Comparison of ENCODE assay signal across 16 cellular contexts in the genomic region with DNA sequence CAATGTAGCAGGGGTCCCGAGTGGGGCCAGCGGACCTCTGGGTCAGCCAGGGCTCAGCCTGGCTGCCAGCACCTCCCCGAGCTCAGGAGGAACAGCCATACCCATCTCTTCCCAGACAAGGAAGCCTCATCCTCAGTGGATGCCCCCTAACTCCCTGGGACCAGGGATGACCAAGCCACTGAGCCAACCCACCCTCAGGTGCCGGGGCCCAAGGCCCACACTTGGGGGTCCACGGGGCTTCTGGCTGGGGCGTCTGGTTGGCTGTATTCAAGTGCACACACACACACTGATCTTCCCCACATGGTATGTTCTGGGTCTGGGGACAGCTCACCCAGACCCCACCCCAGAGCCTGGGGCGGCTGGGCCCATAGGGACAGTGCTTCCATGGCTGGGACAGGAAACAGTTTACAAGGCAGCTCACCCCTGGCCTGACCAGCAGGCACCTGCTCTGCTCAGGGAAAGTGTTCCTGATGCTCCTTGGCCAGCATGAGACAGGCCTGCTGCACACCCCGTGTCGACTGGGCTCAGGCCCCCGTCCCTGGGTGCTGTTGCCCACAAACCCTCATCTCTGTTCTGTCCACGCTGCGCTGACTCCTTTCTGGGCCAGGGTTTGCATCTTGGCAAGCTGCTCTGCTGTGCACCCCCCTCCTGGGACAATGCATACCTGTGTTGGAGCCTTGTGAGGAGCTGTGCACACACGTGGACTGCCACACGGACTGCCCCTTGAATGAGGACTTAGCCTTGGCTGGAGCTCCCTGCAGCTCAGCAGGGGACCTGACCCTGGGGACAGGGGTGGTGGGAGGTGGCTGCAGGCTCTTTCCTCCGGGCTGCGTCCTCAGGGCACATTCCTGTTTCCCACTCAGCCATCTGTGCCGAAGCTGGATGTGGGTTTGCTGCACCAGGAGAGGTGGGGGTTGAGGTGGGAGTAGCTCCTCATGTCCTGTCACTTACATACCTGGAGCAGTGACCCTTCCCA. TPM values are rescaled to one million over a fixed set of nuclear protein-coding genes. Genes with fewer than 3 reads are reported as not detected.
A peak's percentile ranks its signal among the peaks of the same experiment; 100 is the strongest.
DNase-seq lines count a peak whose midpoint lies in the region; ATAC-seq and TF ChIP-seq lines count a peak whose summit lies in the region.
"Had no signal": no experiment of that assay in that cellular context is flagged by ENCODE, and none has a peak within 500 bp of the region (broad histone marks: within the 10 kb centered on the region; RNA-seq: fewer than 3 reads in every experiment).

No MANE protein-coding gene starts in this region.

- H3K27ac ChIP-seq in heart right ventricle (peak overlapping the region in 6 of 10 donors; percentile 1 to 62 (median 49)), right cardiac atrium (ENCODE audit: low read length) (no peak overlapping the region), duodenal mucosa (ENCODE audit: low read depth, low read length) (peak overlapping the region; percentile 3)

- H3K36me3 Mint-ChIP-seq in nephron (ENCODE audit: low read depth) (peaks cover 27% of the 10 kb centered on the region), glutamatergic neuron (ENCODE audit: unreplicated experiment) (no peaks in the 10 kb centered on the region)
- peaks cover 18% of the 10 kb centered on the region for H3K36me3 Mint-ChIP-seq in activated CD8-positive, alpha-beta T cell treated with anti-CD3 and anti-CD28 coated beads, Interleukin-2, amount 10 ng/mL, durations not matched to agents 7 days and 5 days (ENCODE audit: low read depth)

- H3K4me3 ChIP-seq in heart right ventricle = no peak overlapping the region
- H3K4me3 ChIP-seq in right cardiac atrium (ENCODE audit: low read length) = no peak overlapping the region
- no peak overlapping the region for H3K4me3 ChIP-seq in duodenal mucosa (ENCODE audit: low read depth in 1 of 2, low read length in 2 of 2)

- H3K9ac ChIP-seq in duodenal mucosa (ENCODE audit: low read depth in 1 of 2, low read length in 2 of 2) = no peak overlapping the region

- H3K4me3 Mint-ChIP-seq in nephron (peak overlapping the region in 1 of 3 experiments; percentile 15), glutamatergic neuron (ENCODE audit: unreplicated experiment) (no peak overlapping the region)
- no peak overlapping the region for H3K4me3 Mint-ChIP-seq in activated CD8-positive, alpha-beta T cell treated with anti-CD3 and anti-CD28 coated beads, Interleukin-2, amount 10 ng/mL, durations not matched to agents 7 days and 5 days

- DNase-seq in heart right ventricle (no peak), right cardiac atrium (no peak), glutamatergic neuron (no peak), erythroblast (lab: John Stamatoyannopoulos, UW) (no peak)
- no peak for DNase-seq in activated CD8-positive, alpha-beta T cell treated with anti-CD3 and anti-CD28 coated beads, Interleukin-2, amount 10 ng/mL, durations not matched to agents 7 days and 5 days
- DNase-seq: activated CD8-positive, alpha-beta memory T cell treated with anti-CD3 and anti-CD28 coated beads for 24 hours; activated effector memory CD4-positive, alpha-beta T cell treated with Interleukin-2 at 50 U/mL for 16 hours; aorta; CD8-positive, alpha-beta memory T cell; NCI-H1694 treated with DMSO at 0.1 percent for 48 hours; NCI-H446 treated with DMSO at 0.1 percent for 48 hours; small intestine had no signal

- H3K27ac Mint-ChIP-seq in nephron (peak overlapping the region; percentile 90 to 93 (median 91)), glutamatergic neuron (ENCODE audit: unreplicated experiment) (no peak overlapping the region)
- H3K27ac Mint-ChIP-seq in activated CD8-positive, alpha-beta T cell treated with anti-CD3 and anti-CD28 coated beads, Interleukin-2, amount 10 ng/mL, durations not matched to agents 7 days and 5 days = no peak overlapping the region

- H3K4me1 Mint-ChIP-seq in nephron (peaks cover 20% of the 10 kb centered on the region), glutamatergic neuron (ENCODE audit: low read depth, unreplicated experiment) (peaks cover 15% of the 10 kb centered on the region)
- H3K4me1 Mint-ChIP-seq in activated CD8-positive, alpha-beta T cell treated with anti-CD3 and anti-CD28 coated beads, Interleukin-2, amount 10 ng/mL, durations not matched to agents 7 days and 5 days (ENCODE audit: low read depth) = peaks cover 29% of the 10 kb centered on the region

- TF ChIP-seq CTCF in heart right ventricle (IDR thresholded peaks at IDR 0.05) = no peak
- no peak for TF ChIP-seq CTCF in nephron (IDR thresholded peaks at IDR 0.05; ENCODE audit: unreplicated experiment in 3 of 3)
- TF ChIP-seq CTCF in glutamatergic neuron (IDR thresholded peaks at IDR 0.05; ENCODE audit: partially characterized antibody, unreplicated experiment) = no peak

- H3K9me3 Mint-ChIP-seq in nephron (no peaks in the 10 kb centered on the region), glutamatergic neuron (ENCODE audit: unreplicated experiment) (peaks cover 15% of the 10 kb centered on the region)
- no peaks in the 10 kb centered on the region for H3K9me3 Mint-ChIP-seq in activated CD8-positive, alpha-beta T cell treated with anti-CD3 and anti-CD28 coated beads, Interleukin-2, amount 10 ng/mL, durations not matched to agents 7 days and 5 days (ENCODE audit: insufficient read depth)
- H3K9me3 Mint-ChIP-seq: CD8-positive, alpha-beta memory T cell had no signal

- POLR2A ChIA-PET in activated CD8-positive, alpha-beta T cell treated with anti-CD3 and anti-CD28 coated beads, Interleukin-2, amount 10 ng/mL, durations not matched to agents 7 days and 5 days (lab: Charles Lee) = no interaction called here

- TF ChIP-seq POLR2A in erythroblast (IDR thresholded peaks at IDR 0.05; ENCODE audit: low read length) = no peak

- ATAC-seq in heart right ventricle = peak in 2 of 8 donors; percentile 1 to 5
- ATAC-seq in right cardiac atrium = no peak
- no peak for ATAC-seq in activated CD8-positive, alpha-beta T cell treated with anti-CD3 and anti-CD28 coated beads, Interleukin-2, amount 10 ng/mL, durations not matched to agents 7 days and 5 days
- no peak for ATAC-seq in GM19455 (IDR thresholded peaks at IDR 0.05; ENCODE audit: unreplicated experiment)

- H3K4me1 ChIP-seq in heart right ventricle (peaks cover 30 to 58% (median 49%) of the 10 kb centered on the region in 9 donors), right cardiac atrium (ENCODE audit: control insufficient read depth, insufficient read depth, low read length) (peaks cover 19% of the 10 kb centered on the region), duodenal mucosa (ENCODE audit: control insufficient read depth in 1 of 2, insufficient read depth in 2 of 2, low read length in 2 of 2) (peaks cover 7 to 14% of the 10 kb centered on the region in 2 donors)

- H3K36me3 ChIP-seq in heart right ventricle = peaks cover 2 to 46% (median 26%) of the 10 kb centered on the region in 9 donors
- peaks cover 15 to 31% of the 10 kb centered on the region in 2 donors for H3K36me3 ChIP-seq in duodenal mucosa (ENCODE audit: control insufficient read depth in 1 of 2, insufficient read depth in 2 of 2, low read length in 2 of 2)

- H3K27me3 ChIP-seq in heart right ventricle (no peaks in the 10 kb centered on the region), right cardiac atrium (ENCODE audit: control insufficient read depth, insufficient read depth) (no peaks in the 10 kb centered on the region), duodenal mucosa (ENCODE audit: control insufficient read depth in 1 of 2, insufficient read depth in 2 of 2, low read length in 2 of 2) (no peaks in the 10 kb centered on the region)

- intact Hi-C loops in heart right ventricle (cut with DNase I) (loop anchor here in 7 of 10 donors (2.0 to 10.0 kb wide), 5 partner anchors 41 to 59 kb away; a partner anchor contains a TSS), right cardiac atrium (cut with DNase I) (loop anchor here in 3 of 4 donors (2.0 to 5.0 kb wide), 3 partner anchors 36 to 46 kb away; a partner anchor contains a TSS)

- CTCF ChIA-PET in activated CD8-positive, alpha-beta T cell treated with anti-CD3 and anti-CD28 coated beads, Interleukin-2, amount 10 ng/mL, durations not matched to agents 7 days and 5 days (lab: Charles Lee) = interaction anchor here (0.6 to 2.2 kb wide), 6 partner anchors 8 to 602 kb away, joined by 3 to 28 read pairs (median 4); a partner anchor contains a TSS

- H3K27me3 Mint-ChIP-seq in nephron (ENCODE audit: low read depth) = no peaks in the 10 kb centered on the region
- no peaks in the 10 kb centered on the region for H3K27me3 Mint-ChIP-seq in activated CD8-positive, alpha-beta T cell treated with anti-CD3 and anti-CD28 coated beads, Interleukin-2, amount 10 ng/mL, durations not matched to agents 7 days and 5 days (ENCODE audit: low read depth)
- H3K27me3 Mint-ChIP-seq in glutamatergic neuron (ENCODE audit: unreplicated experiment) = peaks cover 4% of the 10 kb centered on the region
- H3K27me3 Mint-ChIP-seq: CD8-positive, alpha-beta memory T cell had no signal

- H3K9me3 ChIP-seq in heart right ventricle = no peaks in the 10 kb centered on the region
- no peaks in the 10 kb centered on the region for H3K9me3 ChIP-seq in right cardiac atrium (ENCODE audit: control insufficient read depth, low read length)
- no peaks in the 10 kb centered on the region for H3K9me3 ChIP-seq in duodenal mucosa (ENCODE audit: control insufficient read depth in 1 of 2, low read length in 2 of 2)

- 62% methylated on average over 17 of the region's 17 CpGs for WGBS in heart right ventricle, 2 donors
- WGBS in right cardiac atrium = 62% methylated on average over 17 of the region's 17 CpGs

RNA-seq across cellular contexts. Expression of a gene that starts 7.9 kb away (rescaled TPM):
- 100 to 1,000 TPM; 140 to 178 (median 159) TPM for total RNA-seq in heart right ventricle
- 100 to 1,000 TPM; 111 to 112 TPM for polyA plus RNA-seq in heart right ventricle
- 100 to 1,000 TPM; 145 to 201 (median 158) TPM for total RNA-seq in right cardiac atrium
- polyA plus RNA-seq in right cardiac atrium = 157 TPM
- 10 to 100 TPM; 92.4 to 92.7 TPM for total RNA-seq in activated CD8-positive, alpha-beta T cell treated with anti-CD3 and anti-CD28 coated beads, Interleukin-2, amount 10 ng/mL, durations not matched to agents 7 days and 5 days
- 137 TPM for total RNA-seq in glutamatergic neuron (ENCODE audit: unreplicated experiment)

RNA-seq across cellular contexts. Expression of a gene that starts 15.1 kb away (rescaled TPM):
- 100 to 1,000 TPM in 1 of 10 donors, 10 to 100 TPM in 9; 70.4 to 104 (median 90.8) TPM for total RNA-seq in heart right ventricle
- 10 to 100 TPM; 49.2 to 67.5 TPM for polyA plus RNA-seq in heart right ventricle
- 100 to 1,000 TPM in 3 of 4 donors, 10 to 100 TPM in 1; 94.2 to 106 (median 104) TPM for total RNA-seq in right cardiac atrium
- polyA plus RNA-seq in right cardiac atrium = 107 TPM
- 10 to 100 TPM; 26.8 to 28.1 TPM for total RNA-seq in activated CD8-positive, alpha-beta T cell treated with anti-CD3 and anti-CD28 coated beads, Interleukin-2, amount 10 ng/mL, durations not matched to agents 7 days and 5 days
- total RNA-seq in glutamatergic neuron (ENCODE audit: unreplicated experiment) = 47.7 TPM

RNA-seq across cellular contexts. Expression of a gene that starts 34.1 kb away (rescaled TPM):
- 100 to 1,000 TPM in 1 of 10 donors, 10 to 100 TPM in 1, 1 to 10 TPM in 8; 1.5 to 154 (median 4.5) TPM for total RNA-seq in heart right ventricle
- polyA plus RNA-seq in heart right ventricle = 10 to 100 TPM; 11.3 to 28.7 TPM
- 10 to 100 TPM in 1 of 4 donors, 1 to 10 TPM in 3; 5.9 to 89.3 (median 7.8) TPM for total RNA-seq in right cardiac atrium
- 24.1 TPM for polyA plus RNA-seq in right cardiac atrium
- total RNA-seq in activated CD8-positive, alpha-beta T cell treated with anti-CD3 and anti-CD28 coated beads, Interleukin-2, amount 10 ng/mL, durations not matched to agents 7 days and 5 days = not detected
- 0.51 TPM for total RNA-seq in glutamatergic neuron (ENCODE audit: unreplicated experiment)
- total RNA-seq: CD8-positive, alpha-beta memory T cell; SK-MEL-5 had no signal

RNA-seq across cellular contexts. Expression of a gene that starts 46.7 kb away (rescaled TPM):
- 100 to 1,000 TPM in 2 of 10 donors, 10 to 100 TPM in 8; 87.4 to 127 (median 93.9) TPM for total RNA-seq in heart right ventricle
- polyA plus RNA-seq in heart right ventricle = 100 to 1,000 TPM in 1 of 2 donors, 10 to 100 TPM in 1; 48.5 to 123 TPM
- 100 to 1,000 TPM; 106 to 128 (median 120) TPM for total RNA-seq in right cardiac atrium
- polyA plus RNA-seq in right cardiac atrium = 67.9 TPM
- total RNA-seq in activated CD8-positive, alpha-beta T cell treated with anti-CD3 and anti-CD28 coated beads, Interleukin-2, amount 10 ng/mL, durations not matched to agents 7 days and 5 days = 100 to 1,000 TPM; 283 to 291 TPM
- total RNA-seq in glutamatergic neuron (ENCODE audit: unreplicated experiment) = 184 TPM

RNA-seq across cellular contexts. Expression of a gene that starts 55.0 kb away (rescaled TPM):
- total RNA-seq in heart right ventricle = 10 to 100 TPM; 10.2 to 26.1 (median 16.7) TPM
- 10 to 100 TPM; 23.8 to 34.0 TPM for polyA plus RNA-seq in heart right ventricle
- 10 to 100 TPM; 10.1 to 14.0 (median 13.2) TPM for total RNA-seq in right cardiac atrium
- 12.5 TPM for polyA plus RNA-seq in right cardiac atrium
- total RNA-seq in activated CD8-positive, alpha-beta T cell treated with anti-CD3 and anti-CD28 coated beads, Interleukin-2, amount 10 ng/mL, durations not matched to agents 7 days and 5 days = 1 to 10 TPM; 3.4 to 3.5 TPM
- 8.9 TPM for total RNA-seq in glutamatergic neuron (ENCODE audit: unreplicated experiment)

Comparison
In these comparisons a context has a peak if more than half of its experiments do, and no peak if none do; other contexts are left out.
1. H3K27ac Mint-ChIP-seq: peak in nephron (3 of 3); none in activated CD8-positive, alpha-beta T cell treated with anti-CD3 and anti-CD28 coated beads, Interleukin-2, amount 10 ng/mL, durations not matched to agents 7 days and 5 days (single experiment) and glutamatergic neuron (single experiment).